18 cellular contexts compared by ENCODE assay signal in genomic region chr10:69835875-69836727, GRCh38. TPM values are rescaled to one million over a fixed set of nuclear protein-coding genes. Genes with fewer than 3 reads are reported as not detected.
DNase-seq lines count a peak whose midpoint lies in the region; ATAC-seq and TF ChIP-seq lines count a peak whose summit lies in the region.
"Had no signal": no experiment of that assay in that cellular context is flagged by ENCODE, and none has a peak within 500 bp of the region (broad histone marks: within the 10 kb centered on the region; RNA-seq: fewer than 3 reads in every experiment).

No MANE protein-coding gene starts in this region.

- ATAC-seq in PC-3: no peak
- no peak for ATAC-seq in natural killer cell
- ATAC-seq: stimulated activated naive CD8-positive, alpha-beta T cell treated with anti-CD3 and anti-CD28 coated beads, Interleukin-15, amount 100 ng/mL, for 72 hours; T-helper 17 cell had no signal

- no TSS peak for BruUV-seq in PC-3 (replicated peaks; lab: Mats Ljungman, UMichigan)

- POLR2A ChIA-PET in PC-3 (lab: Charles Lee; ENCODE audit: unreplicated experiment): no interaction called here

- H4K20me1 ChIP-seq in Loucy (ENCODE audit: insufficient read depth, low read length, poor library complexity, severe bottlenecking) (no peaks in the 10 kb centered on the region), PC-3 (ENCODE audit: low read length) (0 out of 2 replicates have a peak, but pooled peaks cover 3% of the 10 kb centered on the region)

- H2AFZ ChIP-seq in Loucy (ENCODE audit: low read length): peak overlapping the region; percentile 30
- H2AFZ ChIP-seq in PC-3 (ENCODE audit: low read length): no peak overlapping the region

- peak overlapping the region; percentile 54 for H3K27ac Mint-ChIP-seq in mesothelial cell of epicardium
- H3K27ac Mint-ChIP-seq in natural killer cell: no peak overlapping the region
- H3K27ac Mint-ChIP-seq: activated B cell treated with CpG ODN at 0.5 μM for 24 hours; activated naive CD8-positive, alpha-beta T cell; activated T-helper 1 cell treated with anti-CD3 and anti-CD28 coated beads, Interleukin-12 subunit alpha, Interleukin-12 subunit beta, Interleukin-2, Interleukin-4 antibody, amounts not matched to agents 30 ng/mL and 10 ng/mL and 1 ng/mL, durations not matched to agents 14 hours and 24 hours and 36 hours; dendritic cell treated with granulocyte-macrophage colony-stimulating factor and Interleukin-4, amounts not matched to agents 40 ng/mL and 50 ng/mL, for 4 days; IgD-negative memory B cell; T-helper 17 cell; type B pancreatic cell had no signal

- H3K27me3 ChIP-seq in Loucy (ENCODE audit: insufficient read depth, low read length, poor library complexity, severe bottlenecking) (no peaks in the 10 kb centered on the region), PC-3 (ENCODE audit: low read length) (no peaks in the 10 kb centered on the region)

- TF ChIP-seq CTCF in Loucy (conservative IDR thresholded peaks at IDR 0.05; ENCODE audit: low read length) (no peak), PC-3 (conservative IDR thresholded peaks at IDR 0.05; ENCODE audit: low read depth, low read length) (no peak), mesothelial cell of epicardium (IDR thresholded peaks at IDR 0.05; ENCODE audit: unreplicated experiment) (no peak), natural killer cell (IDR thresholded peaks at IDR 0.05) (no peak)

- H3K9me3 ChIP-seq in Loucy (ENCODE audit: insufficient read depth, low read depth, low read length) (no peaks in the 10 kb centered on the region), PC-3 (ENCODE audit: low read length) (no peaks in the 10 kb centered on the region)

- H3K4me1 Mint-ChIP-seq in mesothelial cell of epicardium (peaks cover 35% of the 10 kb centered on the region), natural killer cell (peaks cover 47 to 75% of the 10 kb centered on the region in 2 donors)
- H3K4me1 Mint-ChIP-seq: stimulated activated naive CD8-positive, alpha-beta T cell treated with anti-CD3 and anti-CD28 coated beads, Interleukin-15, amount 100 ng/mL, for 72 hours; T-helper 17 cell had no signal

- H3K4me1 ChIP-seq in Loucy (ENCODE audit: insufficient read depth, low read length, poor library complexity, severe bottlenecking) (peaks cover 67% of the 10 kb centered on the region), PC-3 (ENCODE audit: insufficient read depth, low read length) (peaks cover 29% of the 10 kb centered on the region)

- H3K4me2 ChIP-seq in Loucy (ENCODE audit: low read depth, low read length, poor library complexity, severe bottlenecking): peak overlapping the region; percentile 69
- H3K4me2 ChIP-seq in PC-3 (ENCODE audit: low read length): no peak overlapping the region

- H3K79me2 ChIP-seq in Loucy (ENCODE audit: insufficient read depth, low read length) (no peaks in the 10 kb centered on the region), PC-3 (ENCODE audit: low read length) (peaks cover 48% of the 10 kb centered on the region)

- DNase-seq in NCI-H82 (lab: John Stamatoyannopoulos, UW) (peak; percentile 31), NCI-H82 treated with DMSO at 0.1 percent for 48 hours (lab: John Stamatoyannopoulos, UW; ENCODE audit: unreplicated experiment) (no peak), PC-3 (peak; percentile 33), mesothelial cell of epicardium (ENCODE audit: low spot score in 2 of 2, unreplicated experiment in 2 of 2) (no peak), NCI-H774 (lab: John Stamatoyannopoulos, UW) (no peak), NCI-H1105 treated with DMSO at 0.1 percent for 48 hours (lab: John Stamatoyannopoulos, UW) (no peak), natural killer cell (no peak)
- DNase-seq: activated B cell treated with CpG ODN at 0.5 μM for 24 hours; SHP77 treated with DMSO at 0.1 percent for 48 hours; stimulated activated naive CD8-positive, alpha-beta T cell treated with anti-CD3 and anti-CD28 coated beads, Interleukin-15, amount 100 ng/mL, for 72 hours; T-helper 17 cell had no signal

- H3K9me2 ChIP-seq in Loucy (replicated peaks; ENCODE audit: low read depth, low read length) (no peaks in the 10 kb centered on the region), PC-3 (replicated peaks; ENCODE audit: low read length) (no peaks in the 10 kb centered on the region)

- H3K4me3 ChIP-seq in Loucy (ENCODE audit: low read length, poor library complexity, severe bottlenecking) (peak overlapping the region; percentile 52), PC-3 (ENCODE audit: low read length) (no peak overlapping the region)

- CTCF ChIA-PET in PC-3 (lab: Charles Lee): interaction anchor here (0.6 kb wide), 1 partner anchor 121 kb away, joined by 5 read pairs; no protein-coding TSS in a partner anchor

- H3K36me3 Mint-ChIP-seq in mesothelial cell of epicardium (no peaks in the 10 kb centered on the region), natural killer cell (no peaks in the 10 kb centered on the region)
- H3K36me3 Mint-ChIP-seq: activated naive CD8-positive, alpha-beta T cell; brain; IgD-negative memory B cell; type B pancreatic cell had no signal

- H3K9me3 Mint-ChIP-seq in mesothelial cell of epicardium (no peaks in the 10 kb centered on the region), natural killer cell (no peaks in the 10 kb centered on the region)
- H3K9me3 Mint-ChIP-seq: activated B cell treated with CpG ODN at 0.5 μM for 24 hours; activated T-helper 1 cell treated with anti-CD3 and anti-CD28 coated beads, Interleukin-12 subunit alpha, Interleukin-12 subunit beta, Interleukin-2, Interleukin-4 antibody, amounts not matched to agents 30 ng/mL and 10 ng/mL and 1 ng/mL, durations not matched to agents 14 hours and 24 hours and 36 hours; brain; dendritic cell treated with granulocyte-macrophage colony-stimulating factor and Interleukin-4, amounts not matched to agents 40 ng/mL and 50 ng/mL, for 4 days; IgD-negative memory B cell; stimulated activated naive CD8-positive, alpha-beta T cell treated with anti-CD3 and anti-CD28 coated beads, Interleukin-15, amount 100 ng/mL, for 72 hours; type B pancreatic cell had no signal

- H3K36me3 ChIP-seq in Loucy (ENCODE audit: insufficient read depth, low read length) (no peaks in the 10 kb centered on the region), PC-3 (ENCODE audit: low read depth, low read length) (peaks cover 22% of the 10 kb centered on the region)

- intact Hi-C loops in PC-3 (cut with micrococcal nuclease) (loop anchor here (5.0 kb wide), 1 partner anchor 76 kb away; no protein-coding TSS in a partner anchor), natural killer cell (cut with micrococcal nuclease) (loop anchor here (5.0 kb wide), 1 partner anchor 34 kb away; the partner anchor contains the start of gene COL13A1)

- no peak overlapping the region for H3K27ac ChIP-seq in PC-3 (ENCODE audit: low read length)

- peaks cover 8% of the 10 kb centered on the region; the same call in 1 of the 2 replicates for H3F3A ChIP-seq in Loucy (ENCODE audit: low read depth)
- H3F3A ChIP-seq in PC-3 (ENCODE audit: low read length, unreplicated experiment): no peaks in the 10 kb centered on the region

- peak overlapping the region; percentile 68 for H3K9ac ChIP-seq in Loucy (ENCODE audit: low read depth, low read length, poor library complexity, severe bottlenecking)
- H3K9ac ChIP-seq in PC-3 (ENCODE audit: low read length): no peak overlapping the region

- H3K4me3 Mint-ChIP-seq in mesothelial cell of epicardium (no peak overlapping the region), natural killer cell (no peak overlapping the region)
- H3K4me3 Mint-ChIP-seq: activated B cell treated with CpG ODN at 0.5 μM for 24 hours; activated naive CD8-positive, alpha-beta T cell; activated T-helper 1 cell treated with anti-CD3 and anti-CD28 coated beads, Interleukin-12 subunit alpha, Interleukin-12 subunit beta, Interleukin-2, Interleukin-4 antibody, amounts not matched to agents 30 ng/mL and 10 ng/mL and 1 ng/mL, durations not matched to agents 14 hours and 24 hours and 36 hours; brain; dendritic cell treated with granulocyte-macrophage colony-stimulating factor and Interleukin-4, amounts not matched to agents 40 ng/mL and 50 ng/mL, for 4 days; IgD-negative memory B cell; stimulated activated naive CD8-positive, alpha-beta T cell treated with anti-CD3 and anti-CD28 coated beads, Interleukin-15, amount 100 ng/mL, for 72 hours; T-helper 17 cell; type B pancreatic cell had no signal

- peaks cover 2% of the 10 kb centered on the region for H3K27me3 Mint-ChIP-seq in mesothelial cell of epicardium (ENCODE audit: low read depth)
- no peaks in the 10 kb centered on the region for H3K27me3 Mint-ChIP-seq in natural killer cell (ENCODE audit: low read depth in 2 of 2)
- H3K27me3 Mint-ChIP-seq: activated naive CD8-positive, alpha-beta T cell had no signal

RNA-seq across cellular contexts. Expression of gene COL13A1, which starts 34.4 kb away (rescaled TPM):
- total RNA-seq in PC-3 (2014; rRNA removed) (201 and 299 TPM in 2 replicates), mesothelial cell of epicardium (12.6 to 14.4 TPM (median 14.1 TPM) in 3 replicates), natural killer cell (10 to 100 TPM in 2 of 3 donors, 1 to 10 TPM in 1; 5.2 to 22.0 (median 10.3) TPM)
- total RNA-seq: activated B cell treated with CpG ODN at 0.5 μM for 24 hours; activated T-helper 1 cell treated with anti-CD3 and anti-CD28 coated beads, Interleukin-12 subunit alpha, Interleukin-12 subunit beta, Interleukin-2, Interleukin-4 antibody, amounts not matched to agents 30 ng/mL and 10 ng/mL and 1 ng/mL, durations not matched to agents 14 hours and 24 hours and 36 hours; T-helper 17 cell had no signal

Comparison
In these comparisons a context has a peak if more than half of its experiments do, and no peak if none do; other contexts are left out.
1. DNase-seq: peak in NCI-H82 (single experiment) and PC-3 (single experiment); none in NCI-H82 treated with DMSO at 0.1 percent for 48 hours (single experiment), mesothelial cell of epicardium (0 of 2), NCI-H774 (single experiment), NCI-H1105 treated with DMSO at 0.1 percent for 48 hours (single experiment) and natural killer cell (single experiment).